ENCODE assay signal across 1 cellular context in the genomic region with DNA sequence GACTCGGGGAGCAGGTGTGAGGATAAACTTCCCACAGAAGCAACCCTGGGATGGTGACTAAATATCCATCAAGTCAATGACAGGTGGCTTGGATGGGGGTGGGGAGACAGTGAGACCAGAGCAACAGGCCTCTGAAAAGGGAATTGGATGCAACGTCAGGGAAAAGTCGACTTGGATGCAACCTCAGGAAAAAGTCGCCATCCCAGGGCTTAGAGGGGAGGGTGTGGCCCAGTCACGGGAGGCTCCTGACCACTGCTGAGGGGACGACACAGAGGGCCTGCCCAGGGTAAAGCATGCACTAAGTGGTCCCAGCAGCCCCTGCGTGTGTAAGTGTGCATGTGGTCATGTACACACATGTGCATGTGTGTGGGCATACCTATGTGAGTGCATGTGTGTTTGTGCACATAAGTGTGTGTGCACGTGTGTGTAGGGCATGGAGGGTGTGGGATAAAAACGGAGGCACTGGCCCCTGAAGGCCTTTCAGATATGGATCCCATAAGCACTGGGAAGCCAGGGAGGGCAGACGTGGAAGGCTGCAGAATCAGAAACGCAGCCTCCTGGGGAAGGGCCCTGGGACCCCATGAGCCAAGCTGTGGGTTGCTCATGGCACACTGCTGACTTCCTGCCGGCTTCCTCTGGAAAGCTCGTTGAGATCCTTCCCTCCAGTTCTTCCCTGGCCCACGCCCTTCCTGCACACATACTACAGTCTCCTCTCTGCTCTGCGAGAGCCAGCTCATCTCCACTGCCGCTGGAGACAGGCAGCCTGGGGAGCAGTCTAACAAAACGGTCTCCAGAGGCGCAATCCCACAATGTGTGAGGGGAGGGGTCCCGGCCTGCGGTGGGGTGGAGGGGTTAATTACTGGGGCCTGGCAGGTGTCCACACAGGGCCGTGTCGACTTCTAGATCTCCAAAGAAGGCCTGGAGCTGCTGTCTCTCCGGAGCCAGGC.
TF ChIP-seq lines count a peak whose summit lies in the region.

No MANE protein-coding gene starts in this region.

TF ChIP-seq in HepG2, 621 proteins besides CTCF, POLR2A, EP300 and RAD21 (continued from another document):
- TF ChIP-seq, protein P1, sequence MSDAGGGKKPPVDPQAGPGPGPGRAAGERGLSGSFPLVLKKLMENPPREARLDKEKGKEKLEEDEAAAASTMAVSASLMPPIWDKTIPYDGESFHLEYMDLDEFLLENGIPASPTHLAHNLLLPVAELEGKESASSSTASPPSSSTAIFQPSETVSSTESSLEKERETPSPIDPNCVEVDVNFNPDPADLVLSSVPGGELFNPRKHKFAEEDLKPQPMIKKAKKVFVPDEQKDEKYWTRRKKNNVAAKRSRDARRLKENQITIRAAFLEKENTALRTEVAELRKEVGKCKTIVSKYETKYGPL (CRISPR knock-in tag; IDR thresholded peaks at IDR 0.05), result no peak
- TF ChIP-seq ZNF737 (CRISPR knock-in tag; IDR thresholded peaks at IDR 0.05; ENCODE audit: borderline replicate concordance) (no peak), ZBTB40 (IDR thresholded peaks at IDR 0.05) (no peak), ZBTB40 (CRISPR knock-in tag; IDR thresholded peaks at IDR 0.05) (no peak)
